ENCODE assay signal across 20 cellular contexts in genomic region chr7:103299660-103300059, GRCh38.
"Had no signal": no experiment of that assay in that cellular context is flagged by ENCODE, and none has a peak within 500 bp of the region (broad histone marks: within the 10 kb centered on the region; RNA-seq: fewer than 3 reads in every experiment).

No MANE protein-coding gene starts in this region.

- H3K27ac ChIP-seq: hepatocyte, neural progenitor cell, prostate gland, right atrium auricular region, skin epidermis, transverse colon had no signal

- ATAC-seq: effector memory CD8-positive, alpha-beta T cell; mucosa of descending colon had no signal

- H3K9me3 ChIP-seq: mucosa of descending colon, prostate gland, right atrium auricular region, transverse colon had no signal

- H3K9me3 Mint-ChIP-seq: brain; effector memory CD8-positive, alpha-beta T cell; memory B cell; naive B cell; neural progenitor cell; stimulated activated naive CD8-positive, alpha-beta T cell treated with anti-CD3 and anti-CD28 coated beads, Interleukin-15, Interleukin-2, amounts not matched to agents 100 ng/mL and 50 ng/mL, for 24 hours had no signal

- H3K4me3 ChIP-seq: hepatocyte, mucosa of descending colon, neural progenitor cell, prostate gland, right atrium auricular region, skin epidermis, transverse colon had no signal

- H3K27ac Mint-ChIP-seq: activated CD4-positive, alpha-beta memory T cell treated with anti-CD3 and anti-CD28 coated beads for 36 hours; brain; effector memory CD8-positive, alpha-beta T cell; memory B cell; neural progenitor cell; stimulated activated naive CD8-positive, alpha-beta T cell treated with anti-CD3 and anti-CD28 coated beads, Interleukin-15, Interleukin-2, amounts not matched to agents 100 ng/mL and 50 ng/mL, for 24 hours had no signal

- H3K4me3 Mint-ChIP-seq: activated CD4-positive, alpha-beta memory T cell treated with anti-CD3 and anti-CD28 coated beads for 36 hours; memory B cell; neural progenitor cell had no signal

- H3K27me3 Mint-ChIP-seq: activated CD4-positive, alpha-beta memory T cell treated with anti-CD3 and anti-CD28 coated beads for 36 hours; effector memory CD8-positive, alpha-beta T cell; memory B cell; naive B cell; stimulated activated naive CD8-positive, alpha-beta T cell treated with anti-CD3 and anti-CD28 coated beads, Interleukin-15, Interleukin-2, amounts not matched to agents 100 ng/mL and 50 ng/mL, for 24 hours had no signal

- H3K9ac ChIP-seq: neural progenitor cell had no signal

- H2AFZ ChIP-seq: hepatocyte, neural progenitor cell had no signal

- H3K27me3 ChIP-seq: hepatocyte, neural progenitor cell, right atrium auricular region, transverse colon had no signal

- DNase-seq: activated CD4-positive, alpha-beta memory T cell treated with anti-CD3 and anti-CD28 coated beads for 36 hours; activated naive CD4-positive, alpha-beta T cell treated with Interleukin-2 at 50 U/mL for 16 hours; activated T-cell treated with anti-CD3 and anti-CD28 coated beads for 4 hours; anterior cingulate cortex; caudate nucleus; effector memory CD8-positive, alpha-beta T cell; foreskin fibroblast; mucosa of descending colon; naive B cell; stimulated activated CD4-positive, alpha-beta T cell treated with anti-CD3 and anti-CD28 coated beads, Interleukin-2, amount 100 ng/mL, for 48 hours; T-helper 2 cell; transverse colon had no signal

- H3K36me3 ChIP-seq: prostate gland had no signal
